Comparison of ENCODE assay signal across 8 cellular contexts in genomic region chr3:73100734-73101550, GRCh38. TPM values are rescaled to one million over a fixed set of nuclear protein-coding genes. Genes with fewer than 3 reads are reported as not detected.
DNase-seq lines count a peak whose midpoint lies in the region; ATAC-seq, FAIRE-seq and TF ChIP-seq lines count a peak whose summit lies in the region.

No MANE protein-coding gene starts in this region.

- no peak for TF ChIP-seq POLR2A in HepG2 (IDR thresholded peaks at IDR 0.05; ENCODE audit: insufficient read depth in 1 of 2, low read depth in 2 of 2, low read length in 2 of 2)

- H3K4me3 Mint-ChIP-seq in activated CD4-positive, alpha-beta T cell treated with anti-CD3 and anti-CD28 coated beads for 36 hours: no peak overlapping the region

- no peaks in the 10 kb centered on the region for H3K4me1 Mint-ChIP-seq in activated CD4-positive, alpha-beta T cell treated with anti-CD3 and anti-CD28 coated beads for 36 hours

- intact Hi-C loops in activated CD4-positive, alpha-beta T cell treated with anti-CD3 and anti-CD28 coated beads for 36 hours (cut with DNase I, micrococcal nuclease): loop anchor here (1.0 kb wide), 2 partner anchors 331 to 401 kb away; no protein-coding TSS in a partner anchor
- intact Hi-C loops in colonic mucosa (cut with DNase I): loop anchor here (2.0 to 5.0 kb wide), 3 partner anchors 334 to 751 kb away; no protein-coding TSS in a partner anchor
- intact Hi-C loops in HepG2 (cut with micrococcal nuclease; ENCODE audit: unreplicated experiment): loop anchor here (1.0 kb wide), 2 partner anchors 331 to 401 kb away; no protein-coding TSS in a partner anchor

- DNase-seq in AG09309 (ENCODE audit: low read depth) (peak; percentile 46), NCI-H510A (lab: John Stamatoyannopoulos, UW) (peak; percentile 14), colonic mucosa (peak; percentile 89), HepG2 (ENCODE audit: low spot score) (peak; percentile 75)
- peak; percentile 88 for DNase-seq in activated CD4-positive, alpha-beta T cell treated with anti-CD3 and anti-CD28 coated beads for 36 hours
- DNase-seq in stimulated activated CD4-positive, alpha-beta T cell treated with anti-CD3 and anti-CD28 coated beads, TNF-alpha, amount 100 ng/mL, for 1 hour (ENCODE audit: low read depth in 3 of 3, low spot score in 1 of 3): peak; percentile 29 to 61 (median 56)

- TF ChIP-seq CTCF in AG09309 (IDR thresholded peaks at IDR 0.05; ENCODE audit: control insufficient read depth, insufficient read depth, low read depth, low read length, missing control alignments) (peak; percentile 92), colonic mucosa (IDR thresholded peaks at IDR 0.05) (peak; percentile 94), HepG2 (CRISPR knock-in tag; IDR thresholded peaks at IDR 0.05) (peak; percentile 91)

- POLR2A ChIA-PET in activated CD4-positive, alpha-beta T cell treated with anti-CD3 and anti-CD28 coated beads for 36 hours (lab: Charles Lee): no interaction called here
- POLR2A ChIA-PET in HepG2 (lab: Yijun Ruan, JAX): no interaction called here

- no peaks in the 10 kb centered on the region for H3K36me3 Mint-ChIP-seq in activated CD4-positive, alpha-beta T cell treated with anti-CD3 and anti-CD28 coated beads for 36 hours (ENCODE audit: low read depth)

- ATAC-seq in GM18867 (IDR thresholded peaks at IDR 0.05; ENCODE audit: unreplicated experiment) (peak; percentile 84), HG03280 (IDR thresholded peaks at IDR 0.05; ENCODE audit: unreplicated experiment) (peak; percentile 82), HepG2 (peak; percentile 95)
- peak; percentile 72 for ATAC-seq in activated CD4-positive, alpha-beta T cell treated with anti-CD3 and anti-CD28 coated beads for 36 hours

- in situ Hi-C loops in HepG2 (cut with HindIII; ENCODE audit: extremely low pct_ligation_motif_present, low pct_unique_long_range_greater_than_20kb): loop anchor here (5.0 kb wide), 1 partner anchor 331 kb away; no protein-coding TSS in a partner anchor

- H3K4me1 ChIP-seq in colonic mucosa (no peaks in the 10 kb centered on the region), HepG2 (ENCODE audit: insufficient read depth, low read length) (peaks cover 16% of the 10 kb centered on the region)

- no peak for TF ChIP-seq EP300 in HepG2 (IDR thresholded peaks at IDR 0.05; ENCODE audit: low read depth in 2 of 2, low read length in 2 of 2)
- TF ChIP-seq EP300 in HepG2 (CRISPR knock-in tag; IDR thresholded peaks at IDR 0.05; ENCODE audit: borderline replicate concordance): no peak

- no peak overlapping the region for H3K9ac ChIP-seq in colonic mucosa (ENCODE audit: low read depth in 2 of 2, low read length in 2 of 2)
- H3K9ac ChIP-seq in HepG2 (ENCODE audit: insufficient read depth, low read depth, low read length): no peak overlapping the region

- H3K4me3 ChIP-seq in AG09309 (ENCODE audit: control insufficient read depth, low read depth, low read length) (no peak overlapping the region), colonic mucosa (no peak overlapping the region), HepG2 (replicated peaks in 1 of 3; ENCODE audit: insufficient read depth in 1 of 3, low read depth in 2 of 3, low read length in 3 of 3) (no peak overlapping the region)

- H3K27ac ChIP-seq in colonic mucosa: no peak overlapping the region
- no peak overlapping the region for H3K27ac ChIP-seq in HepG2 (ENCODE audit: extremely low read length, insufficient read depth, low read length)

- H3K9me3 ChIP-seq in colonic mucosa (no peaks in the 10 kb centered on the region), HepG2 (ENCODE audit: low read length) (no peaks in the 10 kb centered on the region)

- H3K36me3 ChIP-seq in colonic mucosa (no peaks in the 10 kb centered on the region), HepG2 (replicated peaks in 1 of 2; ENCODE audit: control insufficient read depth in 1 of 2, insufficient read depth in 2 of 2, low read length in 2 of 2) (no peaks in the 10 kb centered on the region)

- CTCF ChIA-PET in activated CD4-positive, alpha-beta T cell treated with anti-CD3 and anti-CD28 coated beads for 36 hours (lab: Charles Lee): interaction anchor here (0.6 to 4.7 kb wide), 14 partner anchors 10 to 743 kb away, joined by 3 to 40 read pairs (median 3); partner anchors contain the start of gene GXYLT2
- CTCF ChIA-PET in HepG2 (lab: Yijun Ruan, JAX; ENCODE audit: low intra/inter-chr PET ratio, low total read pairs): interaction anchor here (1.6 to 3.8 kb wide), 2 partner anchors 331 to 401 kb away, joined by 17 to 40 read pairs; no protein-coding TSS in a partner anchor

- no peaks in the 10 kb centered on the region for H4K20me1 ChIP-seq in HepG2 (ENCODE audit: insufficient read depth, low read length)

- FAIRE-seq in HepG2 (lab: Jason Lieb, UNC): peak; percentile 94

- H3K9me3 Mint-ChIP-seq in activated CD4-positive, alpha-beta T cell treated with anti-CD3 and anti-CD28 coated beads for 36 hours (ENCODE audit: low read depth): no peaks in the 10 kb centered on the region

- no TSS peak for BruUV-seq in HepG2 (replicated peaks; lab: Mats Ljungman, UMichigan)

- WGBS in HepG2 (ENCODE audit: low lambda C conversion rate): 18% methylated on average over 8 of the region's 10 CpGs

- peak; percentile 69; the same call in 1 of the 2 replicates for TF ChIP-seq RAD21 in HepG2 (CRISPR knock-in tag; IDR thresholded peaks at IDR 0.05)

- no peaks in the 10 kb centered on the region for H3K79me2 ChIP-seq in HepG2 (ENCODE audit: insufficient read depth, low read length)

- no peaks in the 10 kb centered on the region for H3K27me3 ChIP-seq in colonic mucosa
- H3K27me3 ChIP-seq in HepG2 (ENCODE audit: control insufficient read depth in 1 of 2, insufficient read depth in 2 of 2, low read length in 2 of 2): no peaks in the 10 kb centered on the region

- no peak overlapping the region for H3K4me2 ChIP-seq in HepG2 (ENCODE audit: low read depth, low read length)

- peaks cover 2% of the 10 kb centered on the region for H3K27me3 Mint-ChIP-seq in activated CD4-positive, alpha-beta T cell treated with anti-CD3 and anti-CD28 coated beads for 36 hours

- H2AFZ ChIP-seq in HepG2 (ENCODE audit: low read length): no peak overlapping the region

- H3K27ac Mint-ChIP-seq in activated CD4-positive, alpha-beta T cell treated with anti-CD3 and anti-CD28 coated beads for 36 hours: no peak overlapping the region

TF ChIP-seq in HepG2, 621 proteins besides CTCF, POLR2A, EP300 and RAD21:
- TF ChIP-seq ZNF282 (IDR thresholded peaks at IDR 0.05; ENCODE audit: partially characterized antibody) (no peak), TEAD3 (CRISPR knock-in tag; optimal IDR thresholded peaks at IDR 0.05; ENCODE audit: borderline replicate concordance) (peak; percentile 7), ZNF143 (CRISPR knock-in tag; IDR thresholded peaks at IDR 0.05) (no peak), ZNF335 (CRISPR knock-in tag; IDR thresholded peaks at IDR 0.05) (no peak), ZNF317 (CRISPR knock-in tag; IDR thresholded peaks at IDR 0.05) (no peak), STAG1 (CRISPR knock-in tag; IDR thresholded peaks at IDR 0.05) (peak; percentile 88), XRCC5 (optimal IDR thresholded peaks at IDR 0.05; ENCODE audit: low read length) (peak; percentile 76), SNRNP70 (IDR thresholded peaks at IDR 0.05; ENCODE audit: low read depth, low read length) (no peak), SMC3 (IDR thresholded peaks at IDR 0.05; ENCODE audit: low read length) (peak; percentile 87)

RNA-seq across cellular contexts. Expression of gene EBLN2, which starts 39.5 kb away (rescaled TPM):
- 1 to 10 TPM; 4.7 to 5.2 TPM for total RNA-seq in activated CD4-positive, alpha-beta T cell treated with anti-CD3 and anti-CD28 coated beads for 36 hours
- total RNA-seq in colonic mucosa: 1 to 10 TPM; 3.1 to 4.0 TPM
- total RNA-seq in HepG2 (2016; rRNA removed; fragmentation: Illumina TruSeq; extraction: Trizol): 1.3 and 8.3 TPM in 2 replicates
- 3.8 and 3.9 TPM in 2 replicates for total RNA-seq in HepG2 (2016; cell fraction: cytosol; rRNA removed; fragmentation: Illumina TruSeq; extraction: Trizol; ENCODE audit: low read depth)
- 0.92 and 8.0 TPM in 2 replicates for total RNA-seq in HepG2 (2016; cell fraction: insoluble cytoplasmic fraction; rRNA removed; fragmentation: Illumina TruSeq; extraction: Trizol)
- total RNA-seq in HepG2 (2016; cell fraction: membrane; rRNA removed; fragmentation: Illumina TruSeq; extraction: Trizol): 6.1 and 8.1 TPM in 2 replicates
- total RNA-seq in HepG2 (2016; cell fraction: nucleus; rRNA removed; fragmentation: Illumina TruSeq; extraction: Trizol): 22.4 and 25.8 TPM in 2 replicates
- 2.6 and 3.3 TPM in 2 replicates for polyA plus RNA-seq in HepG2 (2011; rRNA removed)
- 0.21 and 0.36 TPM in 2 replicates for polyA plus RNA-seq in HepG2 (2011; cell fraction: cytosol; rRNA removed)
- polyA plus RNA-seq in HepG2 (2011; cell fraction: nucleus; rRNA removed): 8.2 and 8.5 TPM in 2 replicates
- polyA plus RNA-seq in HepG2 (2012): 1.7 and 1.9 TPM in 2 replicates
- not detected in 2 replicates for polyA plus RNA-seq in HepG2 (2016; cell fraction: cytosol; fragmentation: Illumina TruSeq; extraction: Trizol; ENCODE audit: low read depth)
- 0.22 and 0.33 TPM in 2 replicates for polyA plus RNA-seq in HepG2 (2016; cell fraction: insoluble cytoplasmic fraction; fragmentation: Illumina TruSeq; extraction: Trizol; ENCODE audit: low read depth)
- not detected in 2 replicates for polyA plus RNA-seq in HepG2 (2016; cell fraction: membrane; fragmentation: Illumina TruSeq; extraction: Trizol; ENCODE audit: low read depth)
- polyA plus RNA-seq in HepG2 (2016; cell fraction: nucleus; fragmentation: Illumina TruSeq; extraction: Trizol; ENCODE audit: insufficient read depth, low read depth): 22.5 and 23.0 TPM in 2 replicates
- 6.9 and 7.2 TPM in 2 replicates for polyA minus RNA-seq in HepG2 (2011; rRNA and poly(A)+ RNA removed; ENCODE audit: low replicate concordance)
- 0.99 and 1.4 TPM in 2 replicates for polyA minus RNA-seq in HepG2 (2011; cell fraction: cytosol; rRNA and poly(A)+ RNA removed)
- polyA minus RNA-seq in HepG2 (2011; cell fraction: nucleus; rRNA and poly(A)+ RNA removed): 46.7 and 49.7 TPM in 2 replicates

Comparison
In these comparisons a context has a peak if more than half of its experiments do, and no peak if none do; other contexts are left out.
1. DNase-seq: peak in every context shown above with its lines; median percentile 89 in colonic mucosa; 88 in activated CD4-positive, alpha-beta T cell treated with anti-CD3 and anti-CD28 coated beads for 36 hours; 75 in HepG2; 56 in stimulated activated CD4-positive, alpha-beta T cell treated with anti-CD3 and anti-CD28 coated beads, TNF-alpha, amount 100 ng/mL, for 1 hour; 46 in AG09309; 14 in NCI-H510A.